ENCODE assay signal across 8 cellular contexts in the genomic region with DNA sequence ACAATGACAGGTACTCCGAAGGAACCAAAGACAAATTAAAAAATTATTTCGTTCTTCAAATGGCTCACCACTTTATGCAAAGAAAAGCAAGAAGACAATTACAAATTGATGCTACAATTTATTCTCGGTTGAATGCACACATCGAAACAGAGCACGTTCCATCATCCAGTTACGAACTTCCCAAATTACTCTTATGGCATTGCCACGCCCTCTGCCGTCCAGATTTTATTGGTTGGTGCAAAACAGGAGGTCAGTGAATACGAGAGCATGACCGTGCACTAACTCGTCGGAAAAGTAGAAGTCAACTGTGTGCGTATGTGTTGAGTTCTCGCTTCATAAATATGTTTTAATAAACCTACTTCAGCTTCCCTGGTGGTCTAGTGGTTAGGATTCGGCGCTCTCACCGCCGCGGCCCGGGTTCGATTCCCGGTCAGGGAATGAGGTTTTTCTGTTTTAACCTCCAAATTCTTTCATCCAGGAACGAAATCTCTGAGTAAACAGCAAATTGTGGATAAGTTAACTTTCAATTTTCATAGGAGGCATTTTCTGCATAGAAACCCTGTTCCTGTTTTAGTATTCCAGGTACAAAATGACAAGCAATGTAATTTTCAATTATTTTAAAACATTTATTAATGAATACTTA. TPM values are rescaled to one million over a fixed set of nuclear protein-coding genes. Genes with fewer than 3 reads are reported as not detected.
A peak's percentile ranks its signal among the peaks of the same experiment; 100 is the strongest.
DNase-seq lines count a peak whose midpoint lies in the region; ATAC-seq, FAIRE-seq and TF ChIP-seq lines count a peak whose summit lies in the region.

No MANE protein-coding gene starts in this region.

- H4K20me1 ChIP-seq in astrocyte (ENCODE audit: insufficient read depth, low read length), result no peaks in the 10 kb centered on the region

- H3K9me3 Mint-ChIP-seq in astrocyte (ENCODE audit: unreplicated experiment), result peaks cover 8% of the 10 kb centered on the region

- peak overlapping the region; percentile 99 for H3K4me3 ChIP-seq in astrocyte (ENCODE audit: insufficient read depth, low read depth, low read length)
- peak overlapping the region; percentile 92 for H3K4me3 ChIP-seq in rectal smooth muscle tissue (ENCODE audit: low read length)
- peak overlapping the region; percentile 56 to 64 for H3K4me3 ChIP-seq in vagina

- peaks cover 15% of the 10 kb centered on the region for H3K4me1 ChIP-seq in astrocyte (ENCODE audit: insufficient read depth, low read length)
- H3K4me1 ChIP-seq in rectal smooth muscle tissue (ENCODE audit: control insufficient read depth, insufficient read depth, low read length), result no peaks in the 10 kb centered on the region
- peaks cover 14% of the 10 kb centered on the region for H3K4me1 ChIP-seq in vagina

- H3K27me3 ChIP-seq in astrocyte (ENCODE audit: insufficient read depth, low read length) (no peaks in the 10 kb centered on the region), rectal smooth muscle tissue (ENCODE audit: control insufficient read depth, insufficient read depth, low read length) (no peaks in the 10 kb centered on the region), vagina (no peaks in the 10 kb centered on the region)

- H3K4me3 Mint-ChIP-seq in astrocyte (ENCODE audit: unreplicated experiment), result peak overlapping the region; percentile 94

- no peaks in the 10 kb centered on the region for H3K36me3 Mint-ChIP-seq in astrocyte (ENCODE audit: low read depth, unreplicated experiment)

- H3K27ac ChIP-seq in astrocyte (ENCODE audit: low read depth, low read length) (peak overlapping the region; percentile 61), rectal smooth muscle tissue (ENCODE audit: low read depth, low read length) (peak overlapping the region; percentile 83), vagina (peak overlapping the region; percentile 86)

- peak overlapping the region; percentile 51 for H2AFZ ChIP-seq in astrocyte (ENCODE audit: low read depth, low read length)

- peak overlapping the region; percentile 82 for H3K27ac Mint-ChIP-seq in astrocyte (ENCODE audit: unreplicated experiment)

- H3K4me1 Mint-ChIP-seq in astrocyte (ENCODE audit: low read depth, unreplicated experiment), result peaks cover 12% of the 10 kb centered on the region

- intact Hi-C loops in vagina (cut with DNase I), result loop anchor here (5.0 to 10.0 kb wide), 3 partner anchors 40 to 1805 kb away; no protein-coding TSS in a partner anchor

- ATAC-seq in HG02571 (IDR thresholded peaks at IDR 0.05; ENCODE audit: unreplicated experiment), result peak; percentile 44

- no peak for TF ChIP-seq POLR2A in vagina (IDR thresholded peaks at IDR 0.05)

- no peaks in the 10 kb centered on the region for H3K79me2 ChIP-seq in astrocyte (ENCODE audit: insufficient read depth, low read length)

- peak; percentile 88 for DNase-seq in DMS79 treated with DMSO at 0.1 percent for 48 hours (lab: John Stamatoyannopoulos, UW)
- peak; percentile 69 for DNase-seq in NCI-H146 treated with DMSO at 0.1 percent for 48 hours (lab: John Stamatoyannopoulos, UW; ENCODE audit: unreplicated experiment)
- peak; percentile 43 for DNase-seq in T-helper 22 cell (ENCODE audit: low read depth)
- peak; percentile 79 for DNase-seq in astrocyte (ENCODE audit: low read depth)
- DNase-seq in hepatic stellate cell (ENCODE audit: low spot score), result peak; percentile 64
- DNase-seq in vagina (ENCODE audit: extremely low spot score in 2 of 2), result peak in 1 of 2 donors; percentile 93

- H3K9me3 ChIP-seq in astrocyte (ENCODE audit: insufficient read depth, low read depth, low read length) (no peaks in the 10 kb centered on the region), vagina (no peaks in the 10 kb centered on the region)

- H3K36me3 ChIP-seq in astrocyte (ENCODE audit: insufficient read depth, low read length), result no peaks in the 10 kb centered on the region
- H3K36me3 ChIP-seq in rectal smooth muscle tissue (ENCODE audit: control insufficient read depth, insufficient read depth, low read length), result no peaks in the 10 kb centered on the region
- H3K36me3 ChIP-seq in vagina, result no peaks in the 10 kb centered on the region

- H3K9ac ChIP-seq in astrocyte (ENCODE audit: low read length) (peak overlapping the region; percentile 73), rectal smooth muscle tissue (ENCODE audit: low read length) (no peak overlapping the region)

- peaks cover 2% of the 10 kb centered on the region for H3K27me3 Mint-ChIP-seq in astrocyte (ENCODE audit: low read depth, unreplicated experiment)

- no peak for FAIRE-seq in astrocyte (lab: Jason Lieb, UNC)

- peak overlapping the region; percentile 95 for H3K4me2 ChIP-seq in astrocyte (ENCODE audit: low read length)

- TF ChIP-seq CTCF in astrocyte (IDR thresholded peaks at IDR 0.05; ENCODE audit: insufficient read depth, low read depth, low read length), result no peak
- TF ChIP-seq CTCF in vagina (IDR thresholded peaks at IDR 0.05), result no peak

RNA-seq across cellular contexts. Expression of gene ZNF311, which starts 23.2 kb away (rescaled TPM):
- total RNA-seq in astrocyte (1.2 and 1.7 TPM in 2 replicates), vagina (0.25 TPM)

RNA-seq across cellular contexts. Expression of gene TRIM27, which starts 58.2 kb away (rescaled TPM):
- total RNA-seq in astrocyte, result 50.8 and 54.5 TPM in 2 replicates
- total RNA-seq in vagina, result 58.4 TPM
